In genomic region chr18:22559414-22560282, GRCh38 we compare ENCODE assay signal across 8 cellular contexts.
DNase-seq lines count a peak whose midpoint lies in the region; ATAC-seq, FAIRE-seq and TF ChIP-seq lines count a peak whose summit lies in the region.

No MANE protein-coding gene starts in this region.

- H3K4me2 ChIP-seq in mammary epithelial cell (ENCODE audit: insufficient read depth, low read depth, low read length), result peak overlapping the region; percentile 99

- peak in 1 of 2 donors; percentile 44 for TF ChIP-seq CTCF in mammary epithelial cell (conservative IDR thresholded peaks at IDR 0.05 in 1 of 2, IDR thresholded peaks at IDR 0.05 in 1 of 2; ENCODE audit: extremely low read depth in 1 of 2, insufficient read depth in 1 of 2, low read depth in 1 of 2, low read length in 2 of 2)
- peak; percentile 27 for TF ChIP-seq CTCF in kidney epithelial cell (IDR thresholded peaks at IDR 0.05; ENCODE audit: insufficient read depth, low read length, poor library complexity, severe bottlenecking)

- BruUV-seq in mammary epithelial cell (replicated peaks; lab: Mats Ljungman, UMichigan), result no TSS peak

- dilution Hi-C loops in mammary epithelial cell (cut with HindIII; ENCODE audit: low sequenced_read_pairs), result loop anchor here (5.0 to 10.0 kb wide), 3 partner anchors 92 to 347 kb away; no protein-coding TSS in a partner anchor

- intact Hi-C loops in mammary epithelial cell (cut with micrococcal nuclease), result loop anchor here (5.0 to 10.0 kb wide), 7 partner anchors 92 to 602 kb away; no protein-coding TSS in a partner anchor

- peak overlapping the region; percentile 36 to 61 (median 40) for H3K4me3 ChIP-seq in mammary epithelial cell (replicated peaks in 1 of 3; ENCODE audit: insufficient read depth in 1 of 3, low read depth in 2 of 3, low read length in 3 of 3)
- H3K4me3 ChIP-seq in kidney epithelial cell (ENCODE audit: low read depth, low read length), result peak overlapping the region; percentile 53

- in situ Hi-C loops in mammary epithelial cell (cut with MboI; ENCODE audit: low sequenced_read_pairs in 2 of 2), result loop anchor here (10.0 to 25.0 kb wide), 5 partner anchors 85 to 655 kb away; partner anchors contain the start of gene GATA6 (in 2 of the 2)

- 8% methylated on average over 36 of the region's 64 CpGs for WGBS in mammary epithelial cell (ENCODE audit: low coverage, missing lambda C conversion rate)

- peak overlapping the region; percentile 88 for H2AFZ ChIP-seq in mammary epithelial cell (ENCODE audit: low read depth, low read length)

- CTCF ChIA-PET in mammary epithelial cell (lab: Charles Lee; ENCODE audit: low non-redundant PET), result no interaction called here

- peak overlapping the region; percentile 45 for H3K9ac ChIP-seq in mammary epithelial cell (ENCODE audit: insufficient read depth, low read length)

- no peak for FAIRE-seq in GM12892 (lab: Jason Lieb, UNC)

- no peaks in the 10 kb centered on the region for H4K20me1 ChIP-seq in mammary epithelial cell (ENCODE audit: insufficient read depth, low read length)

- peaks cover 51% of the 10 kb centered on the region for H3K4me1 ChIP-seq in mammary epithelial cell (ENCODE audit: insufficient read depth, low read length)

- H3K9me3 ChIP-seq in mammary epithelial cell (replicated peaks; ENCODE audit: insufficient read depth, low read length), result no peaks in the 10 kb centered on the region

- no peaks in the 10 kb centered on the region for H3K79me2 ChIP-seq in mammary epithelial cell (ENCODE audit: insufficient read depth, low read length)

- no peaks in the 10 kb centered on the region for H3K27me3 ChIP-seq in mammary epithelial cell (ENCODE audit: insufficient read depth, low read length)
- H3K27me3 ChIP-seq in kidney epithelial cell (ENCODE audit: control insufficient read depth, insufficient read depth, low read length), result no peaks in the 10 kb centered on the region

- H3K36me3 ChIP-seq in mammary epithelial cell (ENCODE audit: insufficient read depth, low read length), result no peaks in the 10 kb centered on the region
- no peaks in the 10 kb centered on the region for H3K36me3 ChIP-seq in kidney epithelial cell (ENCODE audit: control insufficient read depth, insufficient read depth, low read length)

- no peak for ATAC-seq in GM18520 (IDR thresholded peaks at IDR 0.05; ENCODE audit: unreplicated experiment)

- DNase-seq in GM12892 (ENCODE audit: insufficient read length) (peak; percentile 8), NCI-H82 treated with DMSO at 0.1 percent for 48 hours (lab: John Stamatoyannopoulos, UW; ENCODE audit: unreplicated experiment) (peak; percentile 51), mammary epithelial cell (peak; percentile 29), kidney epithelial cell (ENCODE audit: low read depth) (no peak), inferior parietal cortex (ENCODE audit: extremely low spot score) (no peak)
- DNase-seq in stimulated activated CD8-positive, alpha-beta memory T cell treated with anti-CD3 and anti-CD28 coated beads, Interleukin-4, amount 100 ng/mL, for 48 hours, result peak; percentile 30
- no peak for DNase-seq in activated effector memory CD4-positive, alpha-beta T cell treated with anti-CD3 and anti-CD28 coated beads, Interleukin-2, amount 50 U/mL, for 16 hours

- H3K27ac ChIP-seq in mammary epithelial cell (ENCODE audit: insufficient read depth, low read depth, low read length), result peak overlapping the region; percentile 54

- TF ChIP-seq POLR2A in GM12892 (IDR thresholded peaks at IDR 0.05; ENCODE audit: low read depth, low read length), result no peak

Comparison
In these comparisons a context has a peak if more than half of its experiments do, and no peak if none do; other contexts are left out.
1. DNase-seq: peak in GM12892 (single experiment), NCI-H82 treated with DMSO at 0.1 percent for 48 hours (single experiment), mammary epithelial cell (single experiment) and stimulated activated CD8-positive, alpha-beta memory T cell treated with anti-CD3 and anti-CD28 coated beads, Interleukin-4, amount 100 ng/mL, for 48 hours (single experiment); none in kidney epithelial cell (single experiment), inferior parietal cortex (single experiment) and activated effector memory CD4-positive, alpha-beta T cell treated with anti-CD3 and anti-CD28 coated beads, Interleukin-2, amount 50 U/mL, for 16 hours (single experiment).